Comparison of ENCODE assay signal across 8 cellular contexts in genomic region chr6:1607557-1608221, GRCh38. TPM values are rescaled to one million over a fixed set of nuclear protein-coding genes. Genes with fewer than 3 reads are reported as not detected.
DNase-seq lines count a peak whose midpoint lies in the region; ATAC-seq and TF ChIP-seq lines count a peak whose summit lies in the region.

No MANE protein-coding gene starts in this region.

- no peak overlapping the region for H4K91ac ChIP-seq in mesenchymal stem cell (ENCODE audit: low read length)

- peak; percentile 32 for DNase-seq in COR-L47 (lab: John Stamatoyannopoulos, UW)
- no peak for DNase-seq in HFFc6
- DNase-seq in activated T-helper 2 cell treated with anti-CD3 and anti-CD28 coated beads, Interferon-gamma antibody, Interleukin-2, Interleukin-4, amounts not matched to agents 10 μg/mL and 5 μg/mL and 100 μg/mL, durations not matched to agents 14 hours and 24 hours and 36 hours (ENCODE audit: low spot score), result no peak
- DNase-seq in mesenchymal stem cell, result no peak
- DNase-seq in A172 (ENCODE audit: low spot score), result no peak
- no peak for DNase-seq in MV-4-11 (lab: John Stamatoyannopoulos, UW)
- DNase-seq in HK-2 (ENCODE audit: unreplicated experiment), result no peak

- no peak overlapping the region for H2AK5ac ChIP-seq in mesenchymal stem cell (ENCODE audit: low read length, severe bottlenecking)

- H3K9ac ChIP-seq in mesenchymal stem cell (ENCODE audit: low read length), result no peak overlapping the region

- H3K27me3 ChIP-seq in mesenchymal stem cell (ENCODE audit: control insufficient read depth in 1 of 2, insufficient read depth in 1 of 2, low read length in 2 of 2), result peaks cover 50 to 65% of the 10 kb centered on the region in 2 experiments

- no peak for ATAC-seq in HG02981 (IDR thresholded peaks at IDR 0.05; ENCODE audit: unreplicated experiment)

- no peak overlapping the region for H3K27ac Mint-ChIP-seq in HFFc6
- H3K27ac Mint-ChIP-seq in activated T-helper 2 cell treated with anti-CD3 and anti-CD28 coated beads, Interferon-gamma antibody, Interleukin-2, Interleukin-4, amounts not matched to agents 10 μg/mL and 5 μg/mL and 100 μg/mL, durations not matched to agents 14 hours and 24 hours and 36 hours, result peak overlapping the region; percentile 18

- H3K9me3 ChIP-seq in mesenchymal stem cell (ENCODE audit: control insufficient read depth, low read length), result no peaks in the 10 kb centered on the region

- H3K27ac ChIP-seq in mesenchymal stem cell (ENCODE audit: low read length, poor library complexity, severe bottlenecking), result no peak overlapping the region

- no peak overlapping the region for H2BK15ac ChIP-seq in mesenchymal stem cell (ENCODE audit: low read depth, poor library complexity, severe bottlenecking)

- H3K4me1 Mint-ChIP-seq in HFFc6 (ENCODE audit: low read depth), result peaks cover 45% of the 10 kb centered on the region
- peaks cover 16% of the 10 kb centered on the region for H3K4me1 Mint-ChIP-seq in activated T-helper 2 cell treated with anti-CD3 and anti-CD28 coated beads, Interferon-gamma antibody, Interleukin-2, Interleukin-4, amounts not matched to agents 10 μg/mL and 5 μg/mL and 100 μg/mL, durations not matched to agents 14 hours and 24 hours and 36 hours (ENCODE audit: low read depth)

- intact Hi-C loops in activated T-helper 2 cell treated with anti-CD3 and anti-CD28 coated beads, Interferon-gamma antibody, Interleukin-2, Interleukin-4, amounts not matched to agents 10 μg/mL and 5 μg/mL and 100 μg/mL, durations not matched to agents 14 hours and 24 hours and 36 hours (cut with micrococcal nuclease), result loop anchor here (2.0 to 10.0 kb wide), 4 partner anchors 17 to 1147 kb away; partner anchors contain the start of genes FOXQ1 and MYLK4

- peaks cover 47% of the 10 kb centered on the region for H3K4me1 ChIP-seq in mesenchymal stem cell (ENCODE audit: control insufficient read depth, insufficient read depth, low read depth, low read length)

- peaks cover 38% of the 10 kb centered on the region for H3K27me3 Mint-ChIP-seq in HFFc6 (ENCODE audit: insufficient read depth)
- H3K27me3 Mint-ChIP-seq in activated T-helper 2 cell treated with anti-CD3 and anti-CD28 coated beads, Interferon-gamma antibody, Interleukin-2, Interleukin-4, amounts not matched to agents 10 μg/mL and 5 μg/mL and 100 μg/mL, durations not matched to agents 14 hours and 24 hours and 36 hours (ENCODE audit: low read depth), result peaks cover 65% of the 10 kb centered on the region

- 2% methylated on average over 28 of the region's 31 CpGs for WGBS in mesenchymal stem cell

- H3K36me3 Mint-ChIP-seq in HFFc6 (ENCODE audit: low read depth), result peaks cover 26% of the 10 kb centered on the region
- H3K36me3 Mint-ChIP-seq in activated T-helper 2 cell treated with anti-CD3 and anti-CD28 coated beads, Interferon-gamma antibody, Interleukin-2, Interleukin-4, amounts not matched to agents 10 μg/mL and 5 μg/mL and 100 μg/mL, durations not matched to agents 14 hours and 24 hours and 36 hours (ENCODE audit: low read depth), result no peaks in the 10 kb centered on the region

- peak overlapping the region; percentile 48 for H3K4me2 ChIP-seq in mesenchymal stem cell (ENCODE audit: low read length, poor library complexity, severe bottlenecking)

- H3K23ac ChIP-seq in mesenchymal stem cell (ENCODE audit: low read length in 2 of 2), result no peak overlapping the region

- no peaks in the 10 kb centered on the region for H3K79me1 ChIP-seq in mesenchymal stem cell (replicated peaks; ENCODE audit: low read length, poor library complexity, severe bottlenecking)

- H3K9me3 Mint-ChIP-seq in HFFc6, result no peaks in the 10 kb centered on the region
- H3K9me3 Mint-ChIP-seq in activated T-helper 2 cell treated with anti-CD3 and anti-CD28 coated beads, Interferon-gamma antibody, Interleukin-2, Interleukin-4, amounts not matched to agents 10 μg/mL and 5 μg/mL and 100 μg/mL, durations not matched to agents 14 hours and 24 hours and 36 hours, result no peaks in the 10 kb centered on the region

- H2BK12ac ChIP-seq in mesenchymal stem cell (ENCODE audit: low read length in 2 of 2), result no peak overlapping the region

- no peak overlapping the region for H3K4ac ChIP-seq in mesenchymal stem cell (ENCODE audit: low read depth in 1 of 2, low read length in 2 of 2)

- no peak overlapping the region for H2BK120ac ChIP-seq in mesenchymal stem cell (ENCODE audit: low read depth, low read length)

- no peak overlapping the region for H3K14ac ChIP-seq in mesenchymal stem cell (ENCODE audit: low read length in 2 of 2)

- H3K4me3 ChIP-seq in mesenchymal stem cell (ENCODE audit: insufficient read depth in 1 of 2, low read depth in 1 of 2, low read length in 2 of 2), result peak overlapping the region; percentile 22 to 52

- H2AFZ ChIP-seq in mesenchymal stem cell (ENCODE audit: low read depth, low read length), result no peak overlapping the region

- TF ChIP-seq CTCF in HFFc6 (IDR thresholded peaks at IDR 0.05), result no peak

- H4K8ac ChIP-seq in mesenchymal stem cell (ENCODE audit: low read length), result no peak overlapping the region

- no peak overlapping the region for H3K18ac ChIP-seq in mesenchymal stem cell (ENCODE audit: low read depth in 1 of 2, low read length in 2 of 2)

- peak overlapping the region; percentile 55 for H3K4me3 Mint-ChIP-seq in HFFc6
- H3K4me3 Mint-ChIP-seq in activated T-helper 2 cell treated with anti-CD3 and anti-CD28 coated beads, Interferon-gamma antibody, Interleukin-2, Interleukin-4, amounts not matched to agents 10 μg/mL and 5 μg/mL and 100 μg/mL, durations not matched to agents 14 hours and 24 hours and 36 hours (ENCODE audit: low read depth), result peak overlapping the region; percentile 15

- no peaks in the 10 kb centered on the region for H3K36me3 ChIP-seq in mesenchymal stem cell (ENCODE audit: control insufficient read depth in 1 of 2, insufficient read depth in 2 of 2, low read depth in 1 of 2, low read length in 2 of 2)

- no peak overlapping the region for H2BK5ac ChIP-seq in mesenchymal stem cell (ENCODE audit: low read depth, low read length, poor library complexity, severe bottlenecking)

RNA-seq across cellular contexts. Expression of gene FOXC1, which starts 2.0 kb away (rescaled TPM):
- total RNA-seq in HFFc6 (2021; fragmentation: NEBNext Ultra II Directional; extraction: Animal tissue kit (Norgen Biotek cat#: 25700)), result 10 to 100 TPM; 15.8 to 18.0 (median 16.9) TPM
- 0.05 and 0.07 TPM in 2 replicates for total RNA-seq in activated T-helper 2 cell treated with anti-CD3 and anti-CD28 coated beads, Interferon-gamma antibody, Interleukin-2, Interleukin-4, amounts not matched to agents 10 μg/mL and 5 μg/mL and 100 μg/mL, durations not matched to agents 14 hours and 24 hours and 36 hours
- 0.07 TPM for polyA plus RNA-seq in mesenchymal stem cell (2013, experiment 1 of 2)
- polyA plus RNA-seq in mesenchymal stem cell (2013, experiment 2 of 2), result 0.08 TPM
- total RNA-seq in A172 (2014; rRNA removed; shearing (Covaris generic)), result 3.5 and 4.6 TPM in 2 replicates
